8 cellular contexts compared by ENCODE assay signal in the genomic region with DNA sequence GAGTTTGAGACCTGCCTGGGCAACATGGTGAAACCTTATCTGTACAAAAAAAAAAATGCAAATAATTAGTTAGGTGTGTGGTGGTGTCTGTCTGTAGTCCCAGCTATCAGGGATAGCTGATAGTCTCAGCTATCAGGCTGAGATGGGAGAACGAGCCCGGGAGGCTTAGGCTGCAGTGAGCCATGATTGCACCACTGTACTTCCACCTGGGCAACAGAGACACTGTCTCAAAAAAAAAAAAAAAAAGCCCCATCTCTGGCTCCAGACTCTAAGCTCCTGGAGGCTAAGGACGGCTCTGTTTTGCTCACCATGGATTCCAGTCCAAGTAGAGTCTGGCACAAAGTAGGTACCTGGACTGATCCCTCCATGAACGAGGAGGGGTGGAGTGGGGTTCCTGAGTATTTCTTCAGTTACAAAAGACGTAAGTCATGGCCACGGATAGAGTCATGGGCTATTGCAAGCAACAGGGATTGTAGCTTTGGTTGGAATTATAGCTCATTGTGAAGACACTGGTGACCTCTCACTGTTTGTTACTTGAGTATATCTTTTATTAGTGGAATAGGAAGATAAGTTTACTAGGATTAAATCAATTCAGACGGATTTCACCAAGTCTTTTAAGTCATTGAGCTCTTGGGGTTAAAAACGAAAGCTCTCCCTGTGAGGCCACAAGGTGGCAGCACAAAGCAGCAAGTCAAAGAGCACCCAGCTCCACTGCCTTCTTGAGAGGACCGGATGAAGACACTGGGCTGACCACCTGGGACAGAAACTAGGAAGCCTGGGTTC. TPM values are rescaled to one million over a fixed set of nuclear protein-coding genes. Genes with fewer than 3 reads are reported as not detected.
DNase-seq lines count a peak whose midpoint lies in the region; ATAC-seq, FAIRE-seq and TF ChIP-seq lines count a peak whose summit lies in the region.

No MANE protein-coding gene starts in this region.

- no peaks in the 10 kb centered on the region for H3K9me3 Mint-ChIP-seq in activated naive CD8-positive, alpha-beta T cell treated with anti-CD3 and anti-CD28 coated beads for 36 hours
- H3K9me3 Mint-ChIP-seq in glutamatergic neuron (ENCODE audit: unreplicated experiment): no peaks in the 10 kb centered on the region

- H3K4me1 Mint-ChIP-seq in activated naive CD8-positive, alpha-beta T cell treated with anti-CD3 and anti-CD28 coated beads for 36 hours: peaks cover 7% of the 10 kb centered on the region
- H3K4me1 Mint-ChIP-seq in glutamatergic neuron (ENCODE audit: low read depth, unreplicated experiment): no peaks in the 10 kb centered on the region

- H3K36me3 ChIP-seq in pancreas (no peaks in the 10 kb centered on the region), upper lobe of left lung (no peaks in the 10 kb centered on the region)

- H3K4me3 Mint-ChIP-seq in activated naive CD8-positive, alpha-beta T cell treated with anti-CD3 and anti-CD28 coated beads for 36 hours: no peak overlapping the region
- H3K4me3 Mint-ChIP-seq in glutamatergic neuron (ENCODE audit: unreplicated experiment): no peak overlapping the region

- H3K27ac Mint-ChIP-seq in activated naive CD8-positive, alpha-beta T cell treated with anti-CD3 and anti-CD28 coated beads for 36 hours: no peak overlapping the region
- no peak overlapping the region for H3K27ac Mint-ChIP-seq in glutamatergic neuron (ENCODE audit: unreplicated experiment)

- no peaks in the 10 kb centered on the region for H3K9me3 ChIP-seq in pancreas
- H3K9me3 ChIP-seq in upper lobe of left lung: no peaks in the 10 kb centered on the region

- WGBS in pancreas, 2 donors: 23 to 24% methylated on average over 9 of the region's 9 CpGs
- 30 to 42% methylated on average over 9 of the region's 9 CpGs for WGBS in upper lobe of left lung, 2 donors

- ATAC-seq in GM21381 (IDR thresholded peaks at IDR 0.05; ENCODE audit: unreplicated experiment): peak; percentile 60
- ATAC-seq in pancreas: peak; percentile 83 to 95 (median 94)
- ATAC-seq in upper lobe of left lung (ENCODE audit: low FRiP score in 2 of 2): peak; percentile 82 to 88

- no peak overlapping the region for H3K27ac ChIP-seq in pancreas
- H3K27ac ChIP-seq in upper lobe of left lung: no peak overlapping the region

- TF ChIP-seq CTCF in glutamatergic neuron (IDR thresholded peaks at IDR 0.05; ENCODE audit: partially characterized antibody, unreplicated experiment) (peak; percentile 77), pancreas (IDR thresholded peaks at IDR 0.05) (peak; percentile 67 to 82 (median 72)), upper lobe of left lung (IDR thresholded peaks at IDR 0.05) (peak; percentile 54 to 72 (median 61))

- no peaks in the 10 kb centered on the region for H3K36me3 Mint-ChIP-seq in activated naive CD8-positive, alpha-beta T cell treated with anti-CD3 and anti-CD28 coated beads for 36 hours
- no peaks in the 10 kb centered on the region for H3K36me3 Mint-ChIP-seq in glutamatergic neuron (ENCODE audit: unreplicated experiment)

- H3K4me1 ChIP-seq in pancreas (no peaks in the 10 kb centered on the region), upper lobe of left lung (peaks cover 0 to 9% (median 6%) of the 10 kb centered on the region in 4 donors)

- intact Hi-C loops in pancreas (cut with DNase I): loop anchor here in 1 of 3 donors (5.0 kb wide), 1 partner anchor 52 kb away; a partner anchor contains a TSS

- no peak for FAIRE-seq in pancreas (lab: Jason Lieb, UNC)

- TF ChIP-seq EP300 in upper lobe of left lung (IDR thresholded peaks at IDR 0.05): no peak

- peak in 11 of 14 donors; percentile 8 to 59 (median 37) for DNase-seq in C1 segment of cervical spinal cord (lab: John Stamatoyannopoulos, UW)
- peak; percentile 82 for DNase-seq in NAMALWA (ENCODE audit: low spot score)
- peak; percentile 67 for DNase-seq in SKM-1 (lab: John Stamatoyannopoulos, UW; ENCODE audit: unreplicated experiment)
- DNase-seq in activated naive CD8-positive, alpha-beta T cell treated with anti-CD3 and anti-CD28 coated beads for 36 hours: peak; percentile 58
- DNase-seq in glutamatergic neuron: peak; percentile 80
- DNase-seq in pancreas: peak in 5 of 6 donors; percentile 55 to 75 (median 68)
- DNase-seq in upper lobe of left lung: peak in 1 of 2 donors; percentile 78

- peaks cover 8% of the 10 kb centered on the region for H3K27me3 Mint-ChIP-seq in activated naive CD8-positive, alpha-beta T cell treated with anti-CD3 and anti-CD28 coated beads for 36 hours
- H3K27me3 Mint-ChIP-seq in glutamatergic neuron (ENCODE audit: unreplicated experiment): peaks cover 2% of the 10 kb centered on the region

- H3K27me3 ChIP-seq in pancreas (no peaks in the 10 kb centered on the region), upper lobe of left lung (no peaks in the 10 kb centered on the region)

- H3K4me3 ChIP-seq in pancreas: peak overlapping the region in 1 of 4 donors; percentile 22
- H3K4me3 ChIP-seq in upper lobe of left lung: no peak overlapping the region

- no peak for TF ChIP-seq POLR2A in upper lobe of left lung (IDR thresholded peaks at IDR 0.05)

RNA-seq across cellular contexts. Expression of a gene that starts 35.6 kb away (rescaled TPM):
- total RNA-seq in activated naive CD8-positive, alpha-beta T cell treated with anti-CD3 and anti-CD28 coated beads for 36 hours: not detected
- total RNA-seq in glutamatergic neuron (ENCODE audit: unreplicated experiment): not detected
- total RNA-seq in pancreas: 1 to 10 TPM; 1.1 to 2.0 (median 1.6) TPM
- polyA plus RNA-seq in pancreas: 10 to 100 TPM in 1 of 2 donors, 1 to 10 TPM in 1; 4.6 to 15.6 TPM
- 1 to 10 TPM in 5 of 6 donors, not detected in 1; 2.3 to 8.1 (median 2.9) TPM for total RNA-seq in upper lobe of left lung

RNA-seq across cellular contexts. Expression of a gene that starts 53.9 kb away (rescaled TPM):
- not detected for total RNA-seq in activated naive CD8-positive, alpha-beta T cell treated with anti-CD3 and anti-CD28 coated beads for 36 hours
- total RNA-seq in glutamatergic neuron (ENCODE audit: unreplicated experiment): not detected
- total RNA-seq in pancreas: not detected
- polyA plus RNA-seq in pancreas: under 1 TPM; 0.02 to 0.04 TPM
- total RNA-seq in upper lobe of left lung: under 1 TPM in 2 of 6 donors, not detected in 4; under 0.01 to 0.10 TPM

RNA-seq across cellular contexts. Expression of a gene that starts 57.8 kb away (rescaled TPM):
- 10 to 100 TPM; 66.1 to 69.4 TPM for total RNA-seq in activated naive CD8-positive, alpha-beta T cell treated with anti-CD3 and anti-CD28 coated beads for 36 hours
- total RNA-seq in glutamatergic neuron (ENCODE audit: unreplicated experiment) (284 TPM), pancreas (10 to 100 TPM; 10.6 to 64.7 (median 38.5) TPM), upper lobe of left lung (100 to 1,000 TPM; 188 to 863 (median 555) TPM)
- 10 to 100 TPM; 10.6 to 11.3 TPM for polyA plus RNA-seq in pancreas
